Comparison of ENCODE assay signal across 19 cellular contexts in the genomic region with DNA sequence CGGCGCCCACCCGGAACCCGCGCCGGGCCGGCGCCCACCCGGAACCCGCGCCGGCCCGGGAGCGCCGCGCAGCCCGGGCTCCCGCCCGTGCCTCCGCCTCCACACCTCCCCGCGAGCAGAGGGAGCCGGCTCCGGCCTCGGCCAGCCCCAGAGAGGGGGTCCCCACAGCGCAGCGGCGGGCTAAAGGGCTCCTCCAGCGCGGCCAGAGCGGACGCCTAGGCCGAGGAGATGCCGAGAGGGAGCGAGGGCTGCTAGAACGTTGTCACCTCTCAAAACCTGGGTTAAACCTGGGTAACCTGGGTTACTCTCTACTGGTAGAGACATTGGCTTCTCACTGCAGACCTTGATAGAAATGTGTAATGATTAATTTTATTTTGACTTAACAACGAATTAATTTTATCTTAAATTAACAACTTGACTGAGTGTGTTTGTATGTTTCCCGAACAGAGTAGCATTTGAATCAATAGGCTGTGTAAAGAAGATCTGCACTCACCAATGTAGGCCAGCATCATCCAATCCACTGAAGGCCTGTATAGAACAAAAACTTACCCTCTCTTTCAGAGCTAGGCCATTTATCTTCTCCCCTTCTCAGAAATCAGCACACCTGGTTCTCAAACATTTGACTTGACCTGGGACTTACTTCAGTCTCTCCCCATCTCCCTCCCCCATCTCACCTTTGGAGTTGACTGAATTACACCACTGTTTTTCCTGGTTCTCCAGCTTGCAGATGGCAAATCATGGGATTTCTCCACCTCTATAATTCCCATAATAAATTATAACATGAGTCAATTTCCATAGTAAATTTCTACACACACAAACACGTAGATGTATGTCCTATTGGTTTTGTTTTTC.
A peak's percentile ranks its signal among the peaks of the same experiment; 100 is the strongest.
DNase-seq lines count a peak whose midpoint lies in the region; ATAC-seq, FAIRE-seq and TF ChIP-seq lines count a peak whose summit lies in the region.
"Had no signal": no experiment of that assay in that cellular context is flagged by ENCODE, and none has a peak within 500 bp of the region (broad histone marks: within the 10 kb centered on the region; RNA-seq: fewer than 3 reads in every experiment).

No MANE protein-coding gene starts in this region.

- no peaks in the 10 kb centered on the region for H3K36me3 Mint-ChIP-seq in endodermal cell (ENCODE audit: low read depth)

- TF ChIP-seq EP300 in transverse colon (IDR thresholded peaks at IDR 0.05; ENCODE audit: low read depth): no peak

- DNase-seq in Panc1 (ENCODE audit: low read depth, low spot score) (no peak), endodermal cell (peak; percentile 74), transverse colon (no peak), AG08396 (ENCODE audit: low spot score) (no peak), D721Med (ENCODE audit: insufficient read length, low spot score) (no peak)
- DNase-seq: activated CD4-positive, alpha-beta T cell treated with anti-CD3 and anti-CD28 coated beads, Interleukin-2, amount 10 ng/mL, durations not matched to agents 7 days and 5 days; activated T-cell treated with anti-CD3 and anti-CD28 coated beads, Interleukin-2, amount 50 U/mL, for 48 hours; DND-41; hippocampal formation; lower lobe of right lung; stimulated activated naive CD8-positive, alpha-beta T cell treated with anti-CD3 and anti-CD28 coated beads, Interleukin-15, Interleukin-2, amounts not matched to agents 100 U/mL and 50 U/mL, for 24 hours; T-helper 9 cell had no signal

- in situ Hi-C loops in Panc1 (cut with HindIII; ENCODE audit: low pct_unique_long_range_greater_than_20kb, low sequenced_read_pairs) (no loop called here), transverse colon (cut with MboI; ENCODE audit: low pct_ligation_motif_present in 1 of 4, low pct_unique_long_range_greater_than_20kb in 1 of 4, low sequenced_read_pairs in 3 of 4) (no loop called here)

- H3K4me3 ChIP-seq in Panc1 (ENCODE audit: low read depth in 2 of 2, low read length in 2 of 2) (no peak overlapping the region), endodermal cell (ENCODE audit: low read length) (no peak overlapping the region), mesodermal cell (ENCODE audit: extremely low read depth, insufficient read depth, low read length, poor library complexity, severe bottlenecking) (peak overlapping the region; percentile 16), transverse colon (peak overlapping the region in 2 of 4 donors; percentile 20 to 38)
- H3K4me3 ChIP-seq: BLaER1 treated with 17β-estradiol and CSF1 and Interleukin-3, amounts not matched to agents 10 nM and 100 nM; coronary artery; lower lobe of right lung; SJSA1; smooth muscle cell had no signal

- no TSS peak for BruUV-seq in Panc1 (replicated peaks; lab: Mats Ljungman, UMichigan)

- H3K4me1 ChIP-seq in Panc1 (ENCODE audit: control insufficient read depth, insufficient read depth, low read length): no peaks in the 10 kb centered on the region
- no peaks in the 10 kb centered on the region for H3K4me1 ChIP-seq in endodermal cell (ENCODE audit: control insufficient read depth, insufficient read depth, low read length)
- peaks cover 10% of the 10 kb centered on the region for H3K4me1 ChIP-seq in mesodermal cell (ENCODE audit: control insufficient read depth, insufficient read depth, low read length, poor library complexity, severe bottlenecking)
- H3K4me1 ChIP-seq in transverse colon: peaks cover 0 to 6% (median 0%) of the 10 kb centered on the region in 4 donors
- H3K4me1 ChIP-seq: lower lobe of right lung, SJSA1 had no signal

- no peak for FAIRE-seq in D721Med (lab: Jason Lieb, UNC)

- CTCF ChIA-PET in Panc1 (lab: Charles Lee): no interaction called here

- ATAC-seq in Panc1 (0 out of 2 replicates have a peak, but pooled peaks have one; percentile 30), GM19395 (IDR thresholded peaks at IDR 0.05; ENCODE audit: unreplicated experiment) (no peak)
- ATAC-seq: HCT116; lower lobe of right lung; stimulated activated naive CD8-positive, alpha-beta T cell treated with anti-CD3 and anti-CD28 coated beads, Interleukin-15, Interleukin-2, amounts not matched to agents 100 U/mL and 50 U/mL, for 24 hours had no signal

- H3K4me1 Mint-ChIP-seq in endodermal cell: peaks cover 5% of the 10 kb centered on the region
- H3K4me1 Mint-ChIP-seq: activated CD4-positive, alpha-beta T cell treated with anti-CD3 and anti-CD28 coated beads, Interleukin-2, amount 10 ng/mL, durations not matched to agents 7 days and 5 days had no signal

- H3K9me3 ChIP-seq in Panc1 (ENCODE audit: control insufficient read depth, insufficient read depth, low read depth, low read length) (no peaks in the 10 kb centered on the region), endodermal cell (ENCODE audit: control insufficient read depth, low read length) (no peaks in the 10 kb centered on the region), mesodermal cell (ENCODE audit: control insufficient read depth, low read length) (peaks cover 4% of the 10 kb centered on the region), transverse colon (no peaks in the 10 kb centered on the region)
- H3K9me3 ChIP-seq: lower lobe of right lung, SJSA1 had no signal

- H3K36me3 ChIP-seq in Panc1 (ENCODE audit: control insufficient read depth, insufficient read depth, low read length) (no peaks in the 10 kb centered on the region), endodermal cell (ENCODE audit: control insufficient read depth, insufficient read depth, low read length) (no peaks in the 10 kb centered on the region), mesodermal cell (ENCODE audit: control insufficient read depth, insufficient read depth, low read length) (no peaks in the 10 kb centered on the region), transverse colon (no peaks in the 10 kb centered on the region)
- H3K36me3 ChIP-seq: BLaER1 treated with 17β-estradiol and CSF1 and Interleukin-3, amounts not matched to agents 10 nM and 100 nM; lower lobe of right lung; SJSA1 had no signal

- no peak overlapping the region for H3K9ac ChIP-seq in endodermal cell (ENCODE audit: extremely low read depth, low read length, poor library complexity, severe bottlenecking)
- H3K9ac ChIP-seq: BLaER1 treated with 17β-estradiol and CSF1 and Interleukin-3, amounts not matched to agents 10 nM and 100 nM had no signal

- TF ChIP-seq CTCF in Panc1 (IDR thresholded peaks at IDR 0.05): no peak
- no peak for TF ChIP-seq CTCF in endodermal cell (conservative IDR thresholded peaks at IDR 0.05)
- no peak for TF ChIP-seq CTCF in transverse colon (IDR thresholded peaks at IDR 0.05)
- no peak for TF ChIP-seq CTCF in D721Med (IDR thresholded peaks at IDR 0.05; ENCODE audit: insufficient read depth, missing control alignments)

- no peaks in the 10 kb centered on the region for H3K27me3 Mint-ChIP-seq in endodermal cell (ENCODE audit: insufficient read depth)
- H3K27me3 Mint-ChIP-seq: activated CD4-positive, alpha-beta T cell treated with anti-CD3 and anti-CD28 coated beads, Interleukin-2, amount 10 ng/mL, durations not matched to agents 7 days and 5 days had no signal

- intact Hi-C loops in Panc1 (cut with micrococcal nuclease; ENCODE audit: unreplicated experiment) (no loop called here), transverse colon (cut with DNase I; ENCODE audit: low total_unique reads) (no loop called here)

- 51 to 81% methylated on average over 5 to 35 of the region's 39 CpGs for WGBS in endodermal cell (ENCODE audit: insufficient coverage in 1 of 2, insufficient read length in 1 of 2), 2 experiments
- 52% methylated on average over 15 to 18 of the region's 39 CpGs for WGBS in mesodermal cell (ENCODE audit: insufficient coverage in 2 of 2), 2 experiments
- WGBS in transverse colon (ENCODE audit: low coverage in 1 of 2), 2 donors: 49 to 64% methylated on average over 3 to 31 of the region's 39 CpGs

- H3K27me3 ChIP-seq in Panc1 (ENCODE audit: control insufficient read depth, insufficient read depth, low read length): no peaks in the 10 kb centered on the region; the same call in 1 of the 2 replicates
- H3K27me3 ChIP-seq in endodermal cell (ENCODE audit: control insufficient read depth, insufficient read depth, low read length, poor library complexity, severe bottlenecking): no peaks in the 10 kb centered on the region
- H3K27me3 ChIP-seq in transverse colon: no peaks in the 10 kb centered on the region
- H3K27me3 ChIP-seq: BLaER1 treated with 17β-estradiol and CSF1 and Interleukin-3, amounts not matched to agents 10 nM and 100 nM; SJSA1 had no signal

- POLR2A ChIA-PET in Panc1 (lab: Charles Lee): no interaction called here

- peak overlapping the region; percentile 42 for H3K4me3 Mint-ChIP-seq in endodermal cell
- H3K4me3 Mint-ChIP-seq: activated CD4-positive, alpha-beta T cell treated with anti-CD3 and anti-CD28 coated beads, Interleukin-2, amount 10 ng/mL, durations not matched to agents 7 days and 5 days had no signal

- H3K27ac Mint-ChIP-seq in endodermal cell: peak overlapping the region; percentile 4
- H3K27ac Mint-ChIP-seq: activated CD4-positive, alpha-beta T cell treated with anti-CD3 and anti-CD28 coated beads, Interleukin-2, amount 10 ng/mL, durations not matched to agents 7 days and 5 days had no signal

- H3K27ac ChIP-seq in Panc1 (ENCODE audit: low read length) (no peak overlapping the region), endodermal cell (ENCODE audit: low read depth, low read length) (no peak overlapping the region), mesodermal cell (ENCODE audit: low read depth, low read length, severe bottlenecking) (no peak overlapping the region), transverse colon (peak overlapping the region; percentile 39 to 78 (median 64))
- H3K27ac ChIP-seq: coronary artery, lower lobe of right lung, SJSA1 had no signal

- H3K9me3 Mint-ChIP-seq in endodermal cell: peaks cover 10% of the 10 kb centered on the region

- TF ChIP-seq POLR2A in transverse colon (IDR thresholded peaks at IDR 0.05): peak; percentile 19

Comparison
In these comparisons a context has a peak if more than half of its experiments do, and no peak if none do; other contexts are left out.
1. H3K27ac ChIP-seq: peak in transverse colon (4 of 4); none in Panc1 (single experiment), endodermal cell (single experiment) and mesodermal cell (single experiment).